In the genomic region with DNA sequence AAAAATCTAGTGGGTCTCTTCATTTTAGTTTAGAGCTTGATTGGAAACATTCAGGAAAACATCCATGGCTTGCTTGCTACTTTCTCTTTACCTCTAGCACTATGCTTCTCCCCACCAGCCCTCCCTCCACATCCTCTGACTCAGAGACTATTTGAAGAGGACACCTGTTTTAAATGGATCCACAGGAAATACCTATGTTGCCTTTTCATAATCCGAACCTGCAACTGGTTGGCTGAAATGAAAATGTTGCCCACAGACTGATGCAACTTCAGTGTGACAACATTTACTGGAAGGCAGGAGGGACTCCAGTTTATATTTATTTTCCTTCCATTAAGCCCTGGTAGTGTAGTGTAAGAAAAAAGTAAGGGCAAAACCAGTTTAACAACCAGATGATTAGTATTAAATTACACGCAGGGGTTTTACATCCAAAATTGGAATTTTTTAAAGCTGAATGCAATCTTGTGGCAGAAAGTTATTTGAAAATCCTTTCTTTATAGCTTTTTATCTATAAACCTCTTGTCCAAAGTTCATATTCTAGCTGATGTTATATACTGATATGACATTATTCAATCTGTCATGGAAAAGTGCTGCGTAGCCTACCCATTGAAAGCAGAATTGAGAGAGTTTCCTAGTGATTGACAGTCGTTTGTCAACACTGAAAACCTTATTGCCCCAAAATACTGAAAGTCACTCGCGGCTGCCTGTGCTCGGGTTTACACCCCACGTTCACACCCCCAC, we compare ENCODE assay signal across 8 cellular contexts. TPM values are rescaled to one million over a fixed set of nuclear protein-coding genes. Genes with fewer than 3 reads are reported as not detected.
DNase-seq lines count a peak whose midpoint lies in the region; ATAC-seq and TF ChIP-seq lines count a peak whose summit lies in the region.

No MANE protein-coding gene starts in this region.

- peaks cover 13% of the 10 kb centered on the region; the same call in 1 of the 2 replicates for H3K4me1 ChIP-seq in SJCRH30

- no peaks in the 10 kb centered on the region for H3K27me3 Mint-ChIP-seq in stimulated activated naive CD8-positive, alpha-beta T cell treated with anti-CD3 and anti-CD28 coated beads, Interleukin-15, amount 100 ng/mL, for 72 hours

- TF ChIP-seq CTCF in HFF-Myc (IDR thresholded peaks at IDR 0.05; ENCODE audit: low read depth, low read length, missing control alignments) (no peak), choroid plexus epithelial cell (conservative IDR thresholded peaks at IDR 0.05; ENCODE audit: low read depth, low read length) (no peak), lower leg skin (IDR thresholded peaks at IDR 0.05) (no peak)

- DNase-seq in DMS153 (lab: John Stamatoyannopoulos, UW) = peak; percentile 68
- DNase-seq in HFF-Myc (ENCODE audit: extremely low read depth, low read depth) = peak; percentile 82
- DNase-seq in SJCRH30 = peak; percentile 38 to 50
- peak; percentile 86 for DNase-seq in choroid plexus epithelial cell (ENCODE audit: low read depth)
- no peak for DNase-seq in lower leg skin (ENCODE audit: low spot score in 2 of 2)
- peak; percentile 25 to 70 for DNase-seq in stimulated activated naive CD8-positive, alpha-beta T cell treated with anti-CD3 and anti-CD28 coated beads, Interleukin-15, amount 100 ng/mL, for 72 hours
- no peak for DNase-seq in superior temporal gyrus (ENCODE audit: extremely low spot score)
- DNase-seq in germinal center (ENCODE audit: low spot score) = no peak

- H3K27ac ChIP-seq in SJCRH30 = peak overlapping the region; percentile 32

- intact Hi-C loops in lower leg skin (cut with DNase I; ENCODE audit: low total_unique reads) = no loop called here

- TF ChIP-seq POLR2A in lower leg skin (IDR thresholded peaks at IDR 0.05) = no peak

- no peaks in the 10 kb centered on the region for H3K27me3 ChIP-seq in SJCRH30

- no peaks in the 10 kb centered on the region for H3K9me3 Mint-ChIP-seq in stimulated activated naive CD8-positive, alpha-beta T cell treated with anti-CD3 and anti-CD28 coated beads, Interleukin-15, amount 100 ng/mL, for 72 hours

- peaks cover 47% of the 10 kb centered on the region for H3K4me1 Mint-ChIP-seq in stimulated activated naive CD8-positive, alpha-beta T cell treated with anti-CD3 and anti-CD28 coated beads, Interleukin-15, amount 100 ng/mL, for 72 hours

- no peaks in the 10 kb centered on the region for H3K36me3 ChIP-seq in SJCRH30

- WGBS in lower leg skin, 2 donors = 2 to 4% methylated on average over 8 of the region's 8 CpGs

- H3K4me3 ChIP-seq in HFF-Myc (replicated peaks; ENCODE audit: low read depth, low read length) = peak overlapping the region; percentile 65
- H3K4me3 ChIP-seq in SJCRH30 = peak overlapping the region; percentile 69
- H3K4me3 ChIP-seq in choroid plexus epithelial cell (ENCODE audit: low read depth, low read length) = peak overlapping the region; percentile 82
- H3K4me3 ChIP-seq in lower leg skin (ENCODE audit: low read depth, poor library complexity, severe bottlenecking) = peak overlapping the region; percentile 94

- peak overlapping the region; percentile 83 to 97 for H3K4me3 Mint-ChIP-seq in stimulated activated naive CD8-positive, alpha-beta T cell treated with anti-CD3 and anti-CD28 coated beads, Interleukin-15, amount 100 ng/mL, for 72 hours

- H3K27ac Mint-ChIP-seq in stimulated activated naive CD8-positive, alpha-beta T cell treated with anti-CD3 and anti-CD28 coated beads, Interleukin-15, amount 100 ng/mL, for 72 hours = peak overlapping the region; percentile 99 to 100

- H3K9me3 ChIP-seq in SJCRH30 (replicated peaks) = no peaks in the 10 kb centered on the region

- peak; percentile 76 for ATAC-seq in stimulated activated naive CD8-positive, alpha-beta T cell treated with anti-CD3 and anti-CD28 coated beads, Interleukin-15, amount 100 ng/mL, for 72 hours

RNA-seq across cellular contexts. Expression of a gene that starts 0.9 kb away (rescaled TPM):
- 6.8 and 9.2 TPM in 2 replicates for total RNA-seq in SJCRH30 (2014; rRNA removed; shearing (Covaris generic))
- 10 to 100 TPM; 12.2 to 21.4 (median 16.0) TPM for total RNA-seq in lower leg skin

Comparison
In these comparisons a context has a peak if more than half of its experiments do, and no peak if none do; other contexts are left out.
1. DNase-seq: peak in DMS153 (single experiment), HFF-Myc (single experiment), SJCRH30 (2 of 2), choroid plexus epithelial cell (single experiment) and stimulated activated naive CD8-positive, alpha-beta T cell treated with anti-CD3 and anti-CD28 coated beads, Interleukin-15, amount 100 ng/mL, for 72 hours (2 of 2); none in lower leg skin (0 of 2), superior temporal gyrus (single experiment) and germinal center (single experiment).
2. Peak in every context shown above with its lines, with median percentiles within 50 percentile points of each other: H3K4me3 ChIP-seq.